1 cellular context compared by ENCODE assay signal in genomic region chr2:201999289-201999688, GRCh38.
TF ChIP-seq lines count a peak whose summit lies in the region.

No MANE protein-coding gene starts in this region.

TF ChIP-seq in IMR-90, 13 proteins besides CTCF, POLR2A, EP300 and RAD21 (continued from another document):
- TF ChIP-seq ELK1 (IDR thresholded peaks at IDR 0.05; ENCODE audit: borderline replicate concordance, low read depth, low read length) (no peak), RCOR1 (IDR thresholded peaks at IDR 0.05; ENCODE audit: insufficient replicate concordance, low read length) (no peak), MAZ (IDR thresholded peaks at IDR 0.05; ENCODE audit: borderline replicate concordance, low read depth, low read length) (no peak), SMC3 (IDR thresholded peaks at IDR 0.05; ENCODE audit: low read depth, low read length) (no peak), NFE2L2 (IDR thresholded peaks at IDR 0.05; ENCODE audit: low read depth, low read length) (no peak), FOS (IDR thresholded peaks at IDR 0.05; ENCODE audit: low read depth, low read length) (no peak), CEBPB (IDR thresholded peaks at IDR 0.05; ENCODE audit: low read depth, low read length) (no peak), MAFK (IDR thresholded peaks at IDR 0.05; ENCODE audit: low read depth, low read length) (no peak)
